8 cellular contexts compared by ENCODE assay signal in the genomic region with DNA sequence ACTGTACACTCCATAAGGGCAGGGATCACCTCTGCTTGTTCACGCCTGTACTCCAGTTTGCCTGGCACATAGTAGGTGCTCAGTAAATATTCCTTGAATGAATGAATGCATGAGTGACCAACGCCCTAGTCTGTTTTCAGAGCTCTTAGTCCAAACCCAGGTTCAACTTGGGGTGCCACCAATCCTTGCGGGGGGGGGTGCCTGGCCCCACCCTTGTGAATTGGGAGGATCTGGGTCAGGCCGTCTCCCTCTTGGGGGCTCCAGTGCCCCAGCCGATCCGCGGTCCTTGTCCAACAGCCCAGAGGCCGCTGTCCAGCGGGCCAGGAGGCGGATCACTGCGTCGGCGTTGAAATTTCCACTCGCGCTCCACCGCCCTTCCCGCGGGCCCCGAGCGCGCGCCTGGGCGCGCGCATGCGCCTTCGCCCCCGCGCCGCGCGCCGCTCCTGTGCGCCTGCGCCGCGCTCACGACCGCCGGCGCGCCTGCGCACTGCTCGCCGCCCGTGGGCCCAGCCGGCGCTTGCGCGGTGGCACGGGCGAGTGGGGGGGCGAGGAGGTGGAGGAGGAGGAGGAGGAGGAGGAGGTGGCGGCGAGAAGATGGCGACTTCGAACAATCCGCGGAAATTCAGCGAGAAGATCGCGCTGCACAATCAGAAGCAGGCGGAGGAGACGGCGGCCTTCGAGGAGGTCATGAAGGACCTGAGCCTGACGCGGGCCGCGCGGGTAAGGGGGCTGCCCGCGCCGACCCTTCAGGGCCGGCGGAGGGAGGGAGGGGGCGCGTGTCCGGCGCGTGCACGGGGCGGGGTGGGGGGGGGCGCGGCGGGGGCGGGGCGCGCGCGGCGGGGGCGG. TPM values are rescaled to one million over a fixed set of nuclear protein-coding genes. Genes with fewer than 3 reads are reported as not detected.
DNase-seq lines count a peak whose midpoint lies in the region; ATAC-seq and TF ChIP-seq lines count a peak whose summit lies in the region.

A gene with protein sequence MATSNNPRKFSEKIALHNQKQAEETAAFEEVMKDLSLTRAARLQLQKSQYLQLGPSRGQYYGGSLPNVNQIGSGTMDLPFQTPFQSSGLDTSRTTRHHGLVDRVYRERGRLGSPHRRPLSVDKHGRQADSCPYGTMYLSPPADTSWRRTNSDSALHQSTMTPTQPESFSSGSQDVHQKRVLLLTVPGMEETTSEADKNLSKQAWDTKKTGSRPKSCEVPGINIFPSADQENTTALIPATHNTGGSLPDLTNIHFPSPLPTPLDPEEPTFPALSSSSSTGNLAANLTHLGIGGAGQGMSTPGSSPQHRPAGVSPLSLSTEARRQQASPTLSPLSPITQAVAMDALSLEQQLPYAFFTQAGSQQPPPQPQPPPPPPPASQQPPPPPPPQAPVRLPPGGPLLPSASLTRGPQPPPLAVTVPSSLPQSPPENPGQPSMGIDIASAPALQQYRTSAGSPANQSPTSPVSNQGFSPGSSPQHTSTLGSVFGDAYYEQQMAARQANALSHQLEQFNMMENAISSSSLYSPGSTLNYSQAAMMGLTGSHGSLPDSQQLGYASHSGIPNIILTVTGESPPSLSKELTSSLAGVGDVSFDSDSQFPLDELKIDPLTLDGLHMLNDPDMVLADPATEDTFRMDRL (plus strand): TSS at position 572 of the 846 bp plus-strand sequence. CDS start 23 bp downstream, at position 595.

- CTCF ChIA-PET in CD4-positive, alpha-beta T cell (lab: Charles Lee) = interaction anchor here (0.9 to 2.0 kb wide), 2 partner anchors 89 to 233 kb away, joined by 3 to 6 read pairs; no protein-coding TSS in a partner anchor

- H3K27me3 ChIP-seq in CD4-positive, alpha-beta T cell (ENCODE audit: control insufficient read depth, insufficient read depth, low read length) = no peaks in the 10 kb centered on the region
- no peaks in the 10 kb centered on the region for H3K27me3 ChIP-seq in HUES6 (ENCODE audit: control insufficient read depth, insufficient read depth, low read length)
- no peaks in the 10 kb centered on the region for H3K27me3 ChIP-seq in OCI-LY1 (ENCODE audit: insufficient read depth, low read length)

- H3K4me1 ChIP-seq in HUES6 (ENCODE audit: control insufficient read depth, insufficient read depth, low read length) = peaks cover 9% of the 10 kb centered on the region
- peaks cover 18% of the 10 kb centered on the region for H3K4me1 ChIP-seq in OCI-LY1 (ENCODE audit: insufficient read depth, low read length, severe bottlenecking)
- peaks cover 6% of the 10 kb centered on the region for H3K4me1 ChIP-seq in mucosa of descending colon (ENCODE audit: low read depth)

- H3K27ac Mint-ChIP-seq in CD4-positive, alpha-beta T cell = peak within 1 kb of the TSS; percentile 77

- H3K4me3 Mint-ChIP-seq in CD4-positive, alpha-beta T cell = peak within 1 kb of the TSS; percentile 92

- H3K9me3 Mint-ChIP-seq in CD4-positive, alpha-beta T cell = no peaks in the 10 kb centered on the region

- H3K27ac ChIP-seq in CD4-positive, alpha-beta T cell (ENCODE audit: low read depth, low read length) = peak within 1 kb of the TSS; percentile 29
- no peak within 1 kb of the TSS for H3K27ac ChIP-seq in HUES6 (ENCODE audit: low read depth, low read length)
- no peak within 1 kb of the TSS for H3K27ac ChIP-seq in OCI-LY1 (ENCODE audit: low read depth, low read length, poor library complexity, severe bottlenecking)
- peak within 1 kb of the TSS; percentile 33 for H3K27ac ChIP-seq in epithelial cell of prostate

- H3K9me3 ChIP-seq in CD4-positive, alpha-beta T cell (ENCODE audit: control insufficient read depth, low read length) = no peaks in the 10 kb centered on the region
- no peaks in the 10 kb centered on the region for H3K9me3 ChIP-seq in HUES6 (ENCODE audit: control insufficient read depth, insufficient read depth, low read depth, low read length)
- no peaks in the 10 kb centered on the region for H3K9me3 ChIP-seq in OCI-LY1 (ENCODE audit: low read length)
- H3K9me3 ChIP-seq in mucosa of descending colon = no peaks in the 10 kb centered on the region

- no peaks in the 10 kb centered on the region for H3K9me2 ChIP-seq in OCI-LY1 (ENCODE audit: low read depth, low read length)

- H3K4me3 ChIP-seq in HUES6 (ENCODE audit: low read depth, low read length) (peak within 1 kb of the TSS; percentile 76), OCI-LY1 (ENCODE audit: low read depth, low read length, poor library complexity, severe bottlenecking) (peak within 1 kb of the TSS; percentile 74), mucosa of descending colon (peak within 1 kb of the TSS; percentile 34)

- H2AFZ ChIP-seq in OCI-LY1 (ENCODE audit: low read length) = peak within 1 kb of the TSS; percentile 96; the same call in 1 of the 2 replicates

- H3K4me2 ChIP-seq in OCI-LY1 (ENCODE audit: low read length) = peak within 1 kb of the TSS; percentile 98

- ATAC-seq in CD4-positive, alpha-beta T cell (ENCODE audit: poor library complexity) = peak; percentile 86
- peak; percentile 98 for ATAC-seq in mucosa of descending colon

- peaks cover 36% of the 10 kb centered on the region for H3K4me1 Mint-ChIP-seq in CD4-positive, alpha-beta T cell (ENCODE audit: low read depth)

- no peaks in the 10 kb centered on the region for H4K20me1 ChIP-seq in OCI-LY1 (ENCODE audit: insufficient read depth, low read length)

- H3K36me3 ChIP-seq in HUES6 (ENCODE audit: control insufficient read depth, insufficient read depth, low read length) (no peaks in the 10 kb centered on the region), OCI-LY1 (ENCODE audit: insufficient read depth, low read length) (no peaks in the 10 kb centered on the region), mucosa of descending colon (ENCODE audit: low read depth) (no peaks in the 10 kb centered on the region)

- peak within 1 kb of the TSS; percentile 89 for H3K9ac ChIP-seq in HUES6 (ENCODE audit: low read length)
- peak within 1 kb of the TSS; percentile 89 for H3K9ac ChIP-seq in OCI-LY1 (ENCODE audit: low read length)

- intact Hi-C loops in CD4-positive, alpha-beta T cell (cut with DNase I, micrococcal nuclease) = loop anchor here in 1 of 2 experiments (1.0 to 5.0 kb wide), 3 partner anchors 91 to 235 kb away; partner anchors contain the start of genes COPE and DDX49
- intact Hi-C loops in mucosa of descending colon (cut with DNase I, micrococcal nuclease) = no loop called here

- peak; percentile 92 to 96 (median 94) for DNase-seq in CD4-positive, alpha-beta T cell
- DNase-seq in GM20000 (ENCODE audit: low spot score) = peak; percentile 99
- DNase-seq in activated T-cell treated with anti-CD3 and anti-CD28 coated beads for 24 hours (ENCODE audit: low read depth) = peak; percentile 90
- DNase-seq in epithelial cell of prostate (ENCODE audit: low read depth, low spot score) = no peak
- DNase-seq in mucosa of descending colon = peak; percentile 89 to 96 (median 93)
- DNase-seq in stimulated activated CD8-positive, alpha-beta memory T cell treated with anti-CD3 and anti-CD28 coated beads, Interleukin-2, amount 100 ng/mL, for 48 hours (ENCODE audit: low read depth in 2 of 2) = peak; percentile 87 to 91

- no peaks in the 10 kb centered on the region for H3K27me3 Mint-ChIP-seq in CD4-positive, alpha-beta T cell

- H3K79me2 ChIP-seq in OCI-LY1 (ENCODE audit: insufficient read depth, low read length) = no peaks in the 10 kb centered on the region

- no peak for TF ChIP-seq CTCF in CD4-positive, alpha-beta T cell (IDR thresholded peaks at IDR 0.05)
- TF ChIP-seq CTCF in GM20000 (IDR thresholded peaks at IDR 0.05; ENCODE audit: extremely low read depth, missing control alignments) (no peak), OCI-LY1 (IDR thresholded peaks at IDR 0.05; ENCODE audit: low read length) (peak; percentile 5; the same call in 1 of the 2 replicates), mucosa of descending colon (IDR thresholded peaks at IDR 0.05) (no peak)

- no peaks in the 10 kb centered on the region for H3K36me3 Mint-ChIP-seq in CD4-positive, alpha-beta T cell (ENCODE audit: low read depth)

- POLR2A ChIA-PET in CD4-positive, alpha-beta T cell (lab: Charles Lee) = interaction anchor here (0.9 to 2.3 kb wide), 5 partner anchors 10 to 148 kb away, joined by 4 to 14 read pairs (median 5); partner anchors contain the start of genes REX1BD and UBA52

- peaks cover 3% of the 10 kb centered on the region; the same call in 1 of the 2 replicates for H3F3A ChIP-seq in OCI-LY1 (ENCODE audit: insufficient read depth, low read length)

RNA-seq across cellular contexts. Expression of the gene that starts here (rescaled TPM):
- total RNA-seq in CD4-positive, alpha-beta T cell = 10 to 100 TPM; 11.8 to 12.2 TPM
- total RNA-seq in mucosa of descending colon = 10 to 100 TPM; 11.5 to 15.1 (median 12.5) TPM

Comparison
In these comparisons a context has a peak if more than half of its experiments do, and no peak if none do; other contexts are left out.
1. H3K27ac ChIP-seq: peak in CD4-positive, alpha-beta T cell (single experiment) and epithelial cell of prostate (single experiment); none in HUES6 (single experiment) and OCI-LY1 (single experiment).
2. Peak in every context shown above with its lines, with median percentiles within 50 percentile points of each other: H3K4me3 ChIP-seq.